Comparison of ENCODE assay signal across 13 cellular contexts in the genomic region with DNA sequence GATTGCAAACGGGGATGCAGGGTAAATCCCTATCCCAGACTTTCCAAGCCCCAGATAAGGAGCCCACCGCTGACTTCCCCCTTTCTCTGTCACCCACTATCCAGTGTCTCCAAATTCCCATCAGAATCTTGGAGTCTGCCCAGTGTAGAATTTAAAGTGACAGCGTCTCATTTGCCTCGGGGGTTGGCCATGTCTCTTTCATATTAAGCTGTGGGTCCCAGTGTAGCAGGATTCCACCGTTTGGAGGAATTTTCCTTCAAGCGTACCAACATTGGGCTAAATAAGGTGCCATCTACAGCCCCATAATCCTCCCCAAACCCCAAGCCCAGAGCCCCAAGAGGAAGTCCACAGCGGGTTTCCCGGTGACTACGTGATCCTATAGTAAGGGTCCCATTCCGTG. TPM values are rescaled to one million over a fixed set of nuclear protein-coding genes. Genes with fewer than 3 reads are reported as not detected.
DNase-seq lines count a peak whose midpoint lies in the region; ATAC-seq and TF ChIP-seq lines count a peak whose summit lies in the region.
"Had no signal": no experiment of that assay in that cellular context is flagged by ENCODE, and none has a peak within 500 bp of the region (broad histone marks: within the 10 kb centered on the region; RNA-seq: fewer than 3 reads in every experiment).

No MANE protein-coding gene starts in this region.

- no peaks in the 10 kb centered on the region for H3K36me3 Mint-ChIP-seq in glutamatergic neuron (ENCODE audit: unreplicated experiment)
- H3K36me3 Mint-ChIP-seq: CD8-positive, alpha-beta T cell had no signal

- peak overlapping the region; percentile 99 for H3K4me3 Mint-ChIP-seq in glutamatergic neuron (ENCODE audit: unreplicated experiment)
- H3K4me3 Mint-ChIP-seq: activated T-cell treated with anti-CD3 and anti-CD28 coated beads, Interleukin-2, amount 50 U/mL, for 4 hours; CD8-positive, alpha-beta T cell; stimulated activated naive CD8-positive, alpha-beta T cell treated with anti-CD3 and anti-CD28 coated beads, Interleukin-15, amount 100 ng/mL, for 72 hours had no signal

- no peaks in the 10 kb centered on the region for H3K79me2 ChIP-seq in parathyroid adenoma

- H3K4me1 ChIP-seq in ES-I3 (ENCODE audit: insufficient read depth, low read length) (peaks cover 10% of the 10 kb centered on the region), parathyroid adenoma (no peaks in the 10 kb centered on the region), gastrocnemius medialis (no peaks in the 10 kb centered on the region)

- peaks cover 3% of the 10 kb centered on the region for H3K9me3 Mint-ChIP-seq in glutamatergic neuron (ENCODE audit: unreplicated experiment)

- peak overlapping the region; percentile 84 for H2AFZ ChIP-seq in parathyroid adenoma

- no peak overlapping the region for H3K4me2 ChIP-seq in parathyroid adenoma (ENCODE audit: low read length)

- peak overlapping the region; percentile 78 for H3K27ac Mint-ChIP-seq in glutamatergic neuron (ENCODE audit: unreplicated experiment)
- H3K27ac Mint-ChIP-seq: CD8-positive, alpha-beta T cell; stimulated activated naive CD8-positive, alpha-beta T cell treated with anti-CD3 and anti-CD28 coated beads, Interleukin-15, amount 100 ng/mL, for 72 hours had no signal

- H3K36me3 ChIP-seq in ES-I3 (ENCODE audit: insufficient read depth, low read length) (no peaks in the 10 kb centered on the region), SK-N-MC (ENCODE audit: insufficient read depth, low read length) (no peaks in the 10 kb centered on the region), parathyroid adenoma (ENCODE audit: control insufficient read depth, insufficient read depth, low read length) (no peaks in the 10 kb centered on the region), gastrocnemius medialis (no peaks in the 10 kb centered on the region)

- intact Hi-C loops in gastrocnemius medialis (cut with DNase I; ENCODE audit: low total_unique reads): no loop called here

- H3K9ac ChIP-seq in ES-I3 (ENCODE audit: low read depth, low read length) (peak overlapping the region; percentile 77; the same call in 1 of the 2 replicates), SK-N-MC (ENCODE audit: insufficient read length) (peak overlapping the region; percentile 33), parathyroid adenoma (no peak overlapping the region)

- in situ Hi-C loops in gastrocnemius medialis (cut with MboI; ENCODE audit: low sequenced_read_pairs in 4 of 4): no loop called here

- peak overlapping the region; percentile 81 for H3K4me3 ChIP-seq in SK-N-MC
- no peak overlapping the region for H3K4me3 ChIP-seq in parathyroid adenoma (ENCODE audit: low read depth, low read length)
- no peak overlapping the region for H3K4me3 ChIP-seq in gastrocnemius medialis

- H3K27ac ChIP-seq in SK-N-MC (no peak overlapping the region), parathyroid adenoma (no peak overlapping the region), gastrocnemius medialis (no peak overlapping the region)
- H3K27ac ChIP-seq: body of pancreas had no signal

- no peaks in the 10 kb centered on the region for H3K9me3 ChIP-seq in ES-I3 (ENCODE audit: control insufficient read depth, insufficient read depth, low read length)
- no peaks in the 10 kb centered on the region for H3K9me3 ChIP-seq in SK-N-MC (ENCODE audit: low read depth, low read length)
- no peaks in the 10 kb centered on the region for H3K9me3 ChIP-seq in parathyroid adenoma (ENCODE audit: control insufficient read depth, low read length)
- H3K9me3 ChIP-seq in gastrocnemius medialis: no peaks in the 10 kb centered on the region
- H3K9me3 ChIP-seq: body of pancreas had no signal

- no peak for ATAC-seq in GM21717 (IDR thresholded peaks at IDR 0.05; ENCODE audit: unreplicated experiment)
- ATAC-seq in HG03196 (IDR thresholded peaks at IDR 0.05; ENCODE audit: unreplicated experiment): no peak
- ATAC-seq in gastrocnemius medialis: no peak
- no peak for ATAC-seq in GM19328 (IDR thresholded peaks at IDR 0.05; ENCODE audit: unreplicated experiment)
- ATAC-seq: activated T-cell treated with anti-CD3 and anti-CD28 coated beads, Interleukin-2, amount 50 U/mL, for 4 hours; body of pancreas; CD8-positive, alpha-beta T cell; stimulated activated naive CD8-positive, alpha-beta T cell treated with anti-CD3 and anti-CD28 coated beads, Interleukin-15, amount 100 ng/mL, for 72 hours had no signal

- peaks cover 9% of the 10 kb centered on the region for H3K27me3 Mint-ChIP-seq in glutamatergic neuron (ENCODE audit: unreplicated experiment)

- DNase-seq in SK-N-MC (ENCODE audit: low read depth, low spot score): no peak
- DNase-seq in glutamatergic neuron: no peak
- no peak for DNase-seq in gastrocnemius medialis
- DNase-seq: activated T-cell treated with anti-CD3 and anti-CD28 coated beads, Interleukin-2, amount 50 U/mL, for 4 hours; body of pancreas; CD8-positive, alpha-beta T cell; NK-92 treated with Interleukin-12 subunit alpha and Interleukin-12 subunit beta, amount 100 ng/mL, for 24 hours; stimulated activated naive CD8-positive, alpha-beta T cell treated with anti-CD3 and anti-CD28 coated beads, Interleukin-15, amount 100 ng/mL, for 72 hours had no signal

- TF ChIP-seq POLR2A in gastrocnemius medialis (IDR thresholded peaks at IDR 0.05): no peak

- H3K27me3 ChIP-seq in parathyroid adenoma (ENCODE audit: control insufficient read depth, insufficient read depth, low read length) (no peaks in the 10 kb centered on the region), gastrocnemius medialis (peaks cover 31 to 34% (median 33%) of the 10 kb centered on the region in 3 donors)

- no peak for TF ChIP-seq CTCF in glutamatergic neuron (IDR thresholded peaks at IDR 0.05; ENCODE audit: partially characterized antibody, unreplicated experiment)
- no peak for TF ChIP-seq CTCF in parathyroid adenoma (IDR thresholded peaks at IDR 0.05)
- no peak for TF ChIP-seq CTCF in gastrocnemius medialis (IDR thresholded peaks at IDR 0.05 in 4 of 5, conservative IDR thresholded peaks at IDR 0.05 in 1 of 5)

- peaks cover 15% of the 10 kb centered on the region for H3K4me1 Mint-ChIP-seq in glutamatergic neuron (ENCODE audit: low read depth, unreplicated experiment)

RNA-seq across cellular contexts. Expression of gene BRINP1, which starts 1.1 kb away (rescaled TPM):
- total RNA-seq in glutamatergic neuron (ENCODE audit: unreplicated experiment) (14.0 TPM), gastrocnemius medialis (under 1 TPM in 1 of 4 donors, not detected in 3; 0.07 TPM)
- total RNA-seq: activated T-cell treated with anti-CD3 and anti-CD28 coated beads, Interleukin-2, amount 50 U/mL, for 4 hours; CD8-positive, alpha-beta T cell had no signal

Comparison
In these comparisons a context has a peak if more than half of its experiments do, and no peak if none do; other contexts are left out.
1. RNA of gene BRINP1, which starts 1.1 kb away (total RNA-seq): 14.0 TPM in glutamatergic neuron (single experiment); 0.07 TPM in gastrocnemius medialis; every median in the first group is over 10 times any median in the second.